8 cellular contexts compared by ENCODE assay signal in the genomic region with DNA sequence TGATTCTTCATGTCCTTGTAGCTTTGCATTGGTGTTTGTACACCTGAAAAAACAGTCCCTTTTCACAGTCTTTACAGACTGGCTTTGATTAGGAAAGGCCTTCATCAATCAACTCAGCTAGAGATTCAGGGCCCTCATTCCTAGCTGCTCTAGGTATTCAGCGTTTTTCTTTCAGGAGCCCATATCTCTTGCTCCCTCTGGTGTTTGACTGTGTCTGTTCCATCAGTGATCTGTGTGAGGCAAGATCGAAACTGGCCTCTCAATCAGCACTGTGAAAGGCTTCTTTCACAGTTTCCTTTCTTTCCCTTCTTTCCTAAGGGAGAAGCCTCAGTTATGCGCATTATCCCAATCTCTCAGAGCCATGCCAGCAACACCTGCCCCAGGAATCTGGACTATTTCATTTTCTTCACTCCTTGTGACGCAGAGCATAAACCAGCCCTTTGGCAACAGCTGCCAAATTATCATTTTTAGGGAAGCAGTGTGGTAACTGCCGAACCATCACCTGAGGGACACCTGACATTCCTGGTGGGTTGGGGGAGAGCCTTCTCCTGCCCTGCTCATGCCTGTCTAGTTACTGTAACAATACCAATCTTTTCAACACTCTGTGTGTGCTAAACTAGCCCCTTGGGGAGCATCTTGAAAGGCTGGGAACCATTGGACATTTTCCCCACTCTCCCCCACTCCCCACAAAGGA.
DNase-seq lines count a peak whose midpoint lies in the region; FAIRE-seq and TF ChIP-seq lines count a peak whose summit lies in the region.

No MANE protein-coding gene starts in this region.

- no peak for TF ChIP-seq POLR2A in testis (IDR thresholded peaks at IDR 0.05)

- DNase-seq in activated CD8-positive, alpha-beta memory T cell treated with anti-CD3 and anti-CD28 coated beads for 24 hours = peak; percentile 62
- no peak for DNase-seq in activated CD8-positive, alpha-beta memory T cell treated with anti-CD3 and anti-CD28 coated beads, Interleukin-2, amount 50 U/mL, for 48 hours
- DNase-seq in H7 (peak; percentile 24), T follicular helper cell (ENCODE audit: low read depth) (peak; percentile 15), bronchial epithelial cell (ENCODE audit: low read depth) (peak; percentile 67), testis (peak; percentile 49)

- 39% methylated on average over 5 of the region's 5 CpGs for WGBS in liver
- WGBS in testis, 2 donors = 59 to 64% methylated on average over 5 of the region's 5 CpGs

- TF ChIP-seq CTCF in LNCAP (IDR thresholded peaks at IDR 0.05) (peak; percentile 58), bronchial epithelial cell (IDR thresholded peaks at IDR 0.05; ENCODE audit: insufficient read depth, low read length, severe bottlenecking) (peak; percentile 82), liver (IDR thresholded peaks at IDR 0.05; ENCODE audit: low read depth, low read length, missing input control) (peak; percentile 81), testis (IDR thresholded peaks at IDR 0.05) (peak in 2 of 3 experiments; percentile 44 to 62)

- H3K4me3 ChIP-seq in H7 (ENCODE audit: insufficient read depth, low read depth, low read length) (no peak overlapping the region), bronchial epithelial cell (ENCODE audit: low read depth, low read length) (no peak overlapping the region), liver (ENCODE audit: low read depth in 1 of 3, low read length in 3 of 3) (no peak overlapping the region), testis (no peak overlapping the region)

- FAIRE-seq in bronchial epithelial cell (lab: Jason Lieb, UNC) = no peak

- H3K9ac ChIP-seq in liver (ENCODE audit: low read depth in 1 of 2, low read length in 2 of 2) = peak overlapping the region; percentile 44 to 47

- H3K36me3 ChIP-seq in H7 (replicated peaks; ENCODE audit: control insufficient read depth, insufficient read depth, low read length) (no peaks in the 10 kb centered on the region), bronchial epithelial cell (ENCODE audit: control insufficient read depth, insufficient read depth, low read length) (no peaks in the 10 kb centered on the region), liver (ENCODE audit: control insufficient read depth in 4 of 4, insufficient read depth in 3 of 4, low read depth in 1 of 4, low read length in 3 of 4) (no peaks in the 10 kb centered on the region), testis (ENCODE audit: low read depth, missing control alignments) (no peaks in the 10 kb centered on the region)

- peak; percentile 97 to 98 for TF ChIP-seq RAD21 in liver (IDR thresholded peaks at IDR 0.05)

- H3K4me1 ChIP-seq in liver (ENCODE audit: control insufficient read depth in 4 of 4, insufficient read depth in 4 of 4, low read length in 3 of 4) (peaks cover 0 to 6% (median 4%) of the 10 kb centered on the region in 4 donors), testis (no peaks in the 10 kb centered on the region)

- H3K9me3 ChIP-seq in liver (ENCODE audit: control insufficient read depth in 4 of 4, low read length in 3 of 4) = no peaks in the 10 kb centered on the region
- no peaks in the 10 kb centered on the region for H3K9me3 ChIP-seq in testis

- intact Hi-C loops in testis (cut with DNase I; ENCODE audit: low total_unique reads) = no loop called here

- H3K27me3 ChIP-seq in H7 (ENCODE audit: control insufficient read depth, insufficient read depth, low read length) (no peaks in the 10 kb centered on the region), bronchial epithelial cell (ENCODE audit: control insufficient read depth, insufficient read depth, low read length) (no peaks in the 10 kb centered on the region), liver (ENCODE audit: control insufficient read depth in 4 of 4, insufficient read depth in 4 of 4, low read length in 3 of 4) (no peaks in the 10 kb centered on the region), testis (no peaks in the 10 kb centered on the region)

- H3K27ac ChIP-seq in liver (ENCODE audit: low read depth in 1 of 2, low read length in 2 of 2) = peak overlapping the region; percentile 56 to 57
- H3K27ac ChIP-seq in testis = peak overlapping the region in 1 of 2 donors; percentile 11

TF ChIP-seq in liver, 16 proteins besides CTCF, POLR2A, EP300 and RAD21:
- TF ChIP-seq, protein P1, sequence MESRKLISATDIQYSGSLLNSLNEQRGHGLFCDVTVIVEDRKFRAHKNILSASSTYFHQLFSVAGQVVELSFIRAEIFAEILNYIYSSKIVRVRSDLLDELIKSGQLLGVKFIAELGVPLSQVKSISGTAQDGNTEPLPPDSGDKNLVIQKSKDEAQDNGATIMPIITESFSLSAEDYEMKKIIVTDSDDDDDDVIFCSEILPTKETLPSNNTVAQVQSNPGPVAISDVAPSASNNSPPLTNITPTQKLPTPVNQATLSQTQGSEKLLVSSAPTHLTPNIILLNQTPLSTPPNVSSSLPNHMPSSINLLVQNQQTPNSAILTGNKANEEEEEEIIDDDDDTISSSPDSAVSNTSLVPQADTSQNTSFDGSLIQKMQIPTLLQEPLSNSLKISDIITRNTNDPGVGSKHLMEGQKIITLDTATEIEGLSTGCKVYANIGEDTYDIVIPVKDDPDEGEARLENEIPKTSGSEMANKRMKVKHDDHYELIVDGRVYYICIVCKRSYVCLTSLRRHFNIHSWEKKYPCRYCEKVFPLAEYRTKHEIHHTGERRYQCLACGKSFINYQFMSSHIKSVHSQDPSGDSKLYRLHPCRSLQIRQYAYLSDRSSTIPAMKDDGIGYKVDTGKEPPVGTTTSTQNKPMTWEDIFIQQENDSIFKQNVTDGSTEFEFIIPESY (IDR thresholded peaks at IDR 0.05) = no peak
- no peak for TF ChIP-seq GABPA (IDR thresholded peaks at IDR 0.05 in 1 of 2, conservative IDR thresholded peaks at IDR 0.05 in 1 of 2)
- TF ChIP-seq EGR1 (IDR thresholded peaks at IDR 0.05; ENCODE audit: low read depth in 2 of 2) = no peak
- TF ChIP-seq RXRA (IDR thresholded peaks at IDR 0.05) = peak; percentile 11 to 48
- no peak for TF ChIP-seq HNF4G (IDR thresholded peaks at IDR 0.05)
- TF ChIP-seq FOXA2 (IDR thresholded peaks at IDR 0.05) = no peak
- TF ChIP-seq, protein P2, sequence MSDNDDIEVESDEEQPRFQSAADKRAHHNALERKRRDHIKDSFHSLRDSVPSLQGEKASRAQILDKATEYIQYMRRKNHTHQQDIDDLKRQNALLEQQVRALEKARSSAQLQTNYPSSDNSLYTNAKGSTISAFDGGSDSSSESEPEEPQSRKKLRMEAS (IDR thresholded peaks at IDR 0.05) = no peak
- TF ChIP-seq FOXA1 (IDR thresholded peaks at IDR 0.05) = no peak
- TF ChIP-seq JUND (IDR thresholded peaks at IDR 0.05) = no peak
- peak; percentile 16 for TF ChIP-seq SP1 (IDR thresholded peaks at IDR 0.05)
- TF ChIP-seq HNF4A (conservative IDR thresholded peaks at IDR 0.05) = peak in 1 of 2 donors; percentile 22
- TF ChIP-seq TAF1 (conservative IDR thresholded peaks at IDR 0.05) = no peak
- no peak for TF ChIP-seq NR2F2 (IDR thresholded peaks at IDR 0.05)
- no peak for TF ChIP-seq YY1 (IDR thresholded peaks at IDR 0.05)
- TF ChIP-seq, protein P3, sequence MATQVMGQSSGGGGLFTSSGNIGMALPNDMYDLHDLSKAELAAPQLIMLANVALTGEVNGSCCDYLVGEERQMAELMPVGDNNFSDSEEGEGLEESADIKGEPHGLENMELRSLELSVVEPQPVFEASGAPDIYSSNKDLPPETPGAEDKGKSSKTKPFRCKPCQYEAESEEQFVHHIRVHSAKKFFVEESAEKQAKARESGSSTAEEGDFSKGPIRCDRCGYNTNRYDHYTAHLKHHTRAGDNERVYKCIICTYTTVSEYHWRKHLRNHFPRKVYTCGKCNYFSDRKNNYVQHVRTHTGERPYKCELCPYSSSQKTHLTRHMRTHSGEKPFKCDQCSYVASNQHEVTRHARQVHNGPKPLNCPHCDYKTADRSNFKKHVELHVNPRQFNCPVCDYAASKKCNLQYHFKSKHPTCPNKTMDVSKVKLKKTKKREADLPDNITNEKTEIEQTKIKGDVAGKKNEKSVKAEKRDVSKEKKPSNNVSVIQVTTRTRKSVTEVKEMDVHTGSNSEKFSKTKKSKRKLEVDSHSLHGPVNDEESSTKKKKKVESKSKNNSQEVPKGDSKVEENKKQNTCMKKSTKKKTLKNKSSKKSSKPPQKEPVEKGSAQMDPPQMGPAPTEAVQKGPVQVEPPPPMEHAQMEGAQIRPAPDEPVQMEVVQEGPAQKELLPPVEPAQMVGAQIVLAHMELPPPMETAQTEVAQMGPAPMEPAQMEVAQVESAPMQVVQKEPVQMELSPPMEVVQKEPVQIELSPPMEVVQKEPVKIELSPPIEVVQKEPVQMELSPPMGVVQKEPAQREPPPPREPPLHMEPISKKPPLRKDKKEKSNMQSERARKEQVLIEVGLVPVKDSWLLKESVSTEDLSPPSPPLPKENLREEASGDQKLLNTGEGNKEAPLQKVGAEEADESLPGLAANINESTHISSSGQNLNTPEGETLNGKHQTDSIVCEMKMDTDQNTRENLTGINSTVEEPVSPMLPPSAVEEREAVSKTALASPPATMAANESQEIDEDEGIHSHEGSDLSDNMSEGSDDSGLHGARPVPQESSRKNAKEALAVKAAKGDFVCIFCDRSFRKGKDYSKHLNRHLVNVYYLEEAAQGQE (IDR thresholded peaks at IDR 0.05) = no peak
- TF ChIP-seq, protein P4, sequence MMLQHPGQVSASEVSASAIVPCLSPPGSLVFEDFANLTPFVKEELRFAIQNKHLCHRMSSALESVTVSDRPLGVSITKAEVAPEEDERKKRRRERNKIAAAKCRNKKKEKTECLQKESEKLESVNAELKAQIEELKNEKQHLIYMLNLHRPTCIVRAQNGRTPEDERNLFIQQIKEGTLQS (IDR thresholded peaks at IDR 0.05) = no peak
